10 cellular contexts compared by ENCODE assay signal in genomic region chrX:111829345-111829744, GRCh38. TPM values are rescaled to one million over a fixed set of nuclear protein-coding genes. Genes with fewer than 3 reads are reported as not detected.
"Had no signal": no experiment of that assay in that cellular context is flagged by ENCODE, and none has a peak within 500 bp of the region (broad histone marks: within the 10 kb centered on the region; RNA-seq: fewer than 3 reads in every experiment).

No MANE protein-coding gene starts in this region.

- H3K4me1 Mint-ChIP-seq: IgD-negative memory B cell had no signal

- H3K27me3 Mint-ChIP-seq: IgD-negative memory B cell had no signal

- H3K4me2 ChIP-seq: KMS-11 had no signal

- ATAC-seq: HepG2, K562 had no signal

- H3K27ac Mint-ChIP-seq: IgD-negative memory B cell had no signal

- FAIRE-seq: HepG2, HTR-8/SVneo, K562 had no signal

- DNase-seq: IMR-90, KBM-7, KG1 had no signal

- H3K27ac ChIP-seq: HL-60, KMS-11 had no signal

- H3K9me3 Mint-ChIP-seq: IgD-negative memory B cell had no signal

- H3K9ac ChIP-seq: KMS-11 had no signal

- H3K4me3 ChIP-seq: K562 had no signal

- H3K4me3 Mint-ChIP-seq: IgD-negative memory B cell had no signal

RNA-seq across cellular contexts. Expression of gene TRPC5OS, which starts 46.6 kb away (rescaled TPM):
- total RNA-seq: HepG2, HT-29, IMR-90, K562 had no signal
